18 cellular contexts compared by ENCODE assay signal in the genomic region with DNA sequence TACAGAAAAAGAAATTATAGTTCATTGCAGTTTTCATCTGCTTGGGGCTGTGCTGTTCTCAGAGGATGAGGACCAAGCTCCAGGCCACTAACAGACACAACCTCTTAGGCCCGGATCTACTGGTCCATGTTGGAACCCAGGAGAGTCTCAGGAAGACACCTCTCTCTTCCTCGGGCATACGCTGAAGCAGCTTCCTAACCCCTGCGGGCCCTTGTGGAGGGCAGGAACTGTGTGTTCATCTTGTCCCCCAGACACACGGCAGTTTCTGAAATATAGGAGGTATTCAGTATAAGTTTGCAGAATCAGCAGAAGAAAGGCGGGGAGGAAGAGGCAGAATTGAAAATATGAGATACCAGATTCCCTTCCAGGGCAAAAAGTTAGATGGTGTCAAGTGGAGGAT.
DNase-seq lines count a peak whose midpoint lies in the region; ATAC-seq and TF ChIP-seq lines count a peak whose summit lies in the region.
"Had no signal": no experiment of that assay in that cellular context is flagged by ENCODE, and none has a peak within 500 bp of the region (broad histone marks: within the 10 kb centered on the region; RNA-seq: fewer than 3 reads in every experiment).

No MANE protein-coding gene starts in this region.

- H3K4me3 ChIP-seq in GM23338 (no peak overlapping the region), ascending aorta (no peak overlapping the region), psoas muscle (no peak overlapping the region), tibial artery (no peak overlapping the region)
- H3K4me3 ChIP-seq: GM23248, K562 had no signal

- 0 out of 2 replicates have a peak, but pooled peaks cover 2% of the 10 kb centered on the region for H3K79me2 ChIP-seq in GM23338 (replicated peaks; ENCODE audit: insufficient read depth)

- H3K27ac ChIP-seq in GM23338 (ENCODE audit: low read depth), result no peak overlapping the region
- peak overlapping the region; percentile 59 to 73 for H3K27ac ChIP-seq in ascending aorta
- peak overlapping the region; percentile 54 for H3K27ac ChIP-seq in psoas muscle
- H3K27ac ChIP-seq in tibial artery, result peak overlapping the region; percentile 66 to 72
- H3K27ac ChIP-seq: GM23248 had no signal

- H3K27ac Mint-ChIP-seq in GM23338, result peak overlapping the region; percentile 40; the same call in 1 of the 2 replicates

- TF ChIP-seq CTCF in GM23338 (conservative IDR thresholded peaks at IDR 0.05; ENCODE audit: low read depth in 2 of 2) (no peak), ascending aorta (IDR thresholded peaks at IDR 0.05) (no peak), psoas muscle (IDR thresholded peaks at IDR 0.05) (no peak), tibial artery (IDR thresholded peaks at IDR 0.05) (no peak)

- H3K9me3 Mint-ChIP-seq in GM23338, result no peaks in the 10 kb centered on the region
- H3K9me3 Mint-ChIP-seq: CD4-positive, alpha-beta memory T cell had no signal

- 0 out of 2 replicates have a peak, but pooled peaks cover 4% of the 10 kb centered on the region for H4K20me1 ChIP-seq in GM23338 (replicated peaks; ENCODE audit: insufficient read depth)

- no peak overlapping the region for H3K4me3 Mint-ChIP-seq in GM23338
- H3K4me3 Mint-ChIP-seq: CD4-positive, alpha-beta memory T cell had no signal

- H3K9me2 ChIP-seq in GM23338 (ENCODE audit: insufficient read depth), result no peaks in the 10 kb centered on the region

- no peaks in the 10 kb centered on the region for H3K36me3 Mint-ChIP-seq in GM23338 (ENCODE audit: low read depth)
- H3K36me3 Mint-ChIP-seq: CD4-positive, alpha-beta memory T cell had no signal

- WGBS in psoas muscle, 3 donors, result 40 to 67% (median 46%) methylated on average over 6 of the region's 6 CpGs

- no peak for DNase-seq in GM23338 (ENCODE audit: low spot score)
- no peak for DNase-seq in ascending aorta (ENCODE audit: low spot score in 2 of 2)
- DNase-seq in psoas muscle, result no peak
- DNase-seq in tibial artery, result no peak
- no peak for DNase-seq in COR-L47 (lab: John Stamatoyannopoulos, UW)
- no peak for DNase-seq in mesenteric fat pad (ENCODE audit: low spot score)
- DNase-seq: CD4-positive, alpha-beta memory T cell; GM23248; HCEC 1CT; MM.1S; NCI-H1048; NCI-H1417 treated with DMSO at 0.1 percent for 48 hours; NCI-H187; NCI-H446 treated with DMSO at 0.1 percent for 48 hours; NCI-H526 treated with DMSO at 0.1 percent for 48 hours had no signal

- H3F3A ChIP-seq in GM23338 (replicated peaks; ENCODE audit: low read depth), result no peaks in the 10 kb centered on the region

- no peaks in the 10 kb centered on the region for H3K9me3 ChIP-seq in ascending aorta
- no peaks in the 10 kb centered on the region for H3K9me3 ChIP-seq in psoas muscle
- H3K9me3 ChIP-seq in tibial artery, result no peaks in the 10 kb centered on the region

- H3K4me2 ChIP-seq in GM23338, result no peak overlapping the region

- peaks cover 4% of the 10 kb centered on the region for H3K27me3 Mint-ChIP-seq in GM23338 (ENCODE audit: insufficient read depth, low read depth, poor library complexity)
- H3K27me3 Mint-ChIP-seq: CD4-positive, alpha-beta memory T cell had no signal

- no peak overlapping the region for H2AFZ ChIP-seq in GM23338
- H2AFZ ChIP-seq: GM23248 had no signal

- H3K4me1 ChIP-seq in GM23338 (ENCODE audit: insufficient read depth) (no peaks in the 10 kb centered on the region), ascending aorta (peaks cover 10 to 33% of the 10 kb centered on the region in 2 donors), psoas muscle (peaks cover 46% of the 10 kb centered on the region), tibial artery (peaks cover 0 to 35% (median 28%) of the 10 kb centered on the region in 4 donors)

- H3K36me3 ChIP-seq in GM23338 (ENCODE audit: insufficient read depth) (no peaks in the 10 kb centered on the region), ascending aorta (no peaks in the 10 kb centered on the region), psoas muscle (ENCODE audit: insufficient read depth in 1 of 2, low read depth in 1 of 2) (no peaks in the 10 kb centered on the region), tibial artery (no peaks in the 10 kb centered on the region)

- ATAC-seq in GM23338 (no peak), psoas muscle (no peak)
- ATAC-seq in activated CD4-positive, CD25-positive, alpha-beta regulatory T cell treated with anti-CD3 and anti-CD28 coated beads, Interleukin-2, amount 50 U/mL, for 24 hours, result no peak
- ATAC-seq: K562, Right ventricle myocardium inferior had no signal

- H3K27me3 ChIP-seq in GM23338 (ENCODE audit: insufficient read depth) (no peaks in the 10 kb centered on the region), ascending aorta (no peaks in the 10 kb centered on the region), psoas muscle (ENCODE audit: insufficient read depth in 3 of 3, low read length in 2 of 3) (no peaks in the 10 kb centered on the region), tibial artery (no peaks in the 10 kb centered on the region)

- intact Hi-C loops in ascending aorta (cut with DNase I) (no loop called here), psoas muscle (cut with DNase I) (no loop called here), tibial artery (cut with DNase I; ENCODE audit: low total_unique reads) (no loop called here)

- H3K4me1 Mint-ChIP-seq in GM23338, result peaks cover 5% of the 10 kb centered on the region

TF ChIP-seq in GM23338, 12 proteins besides CTCF, POLR2A, EP300 and RAD21:
- TF ChIP-seq CREB1 (CRISPR knock-in tag; IDR thresholded peaks at IDR 0.05; ENCODE audit: low read depth) (no peak), NANOG (IDR thresholded peaks at IDR 0.05; ENCODE audit: borderline replicate concordance) (no peak), ZNF331 (CRISPR knock-in tag; IDR thresholded peaks at IDR 0.05; ENCODE audit: low read depth) (no peak)
TF ChIP-seq in GM23338: peak in this region for 0.
